In genomic region chr19:44306283-44306682, GRCh38 we compare ENCODE assay signal across 1 cellular context.
TF ChIP-seq lines count a peak whose summit lies in the region.

No MANE protein-coding gene starts in this region.

TF ChIP-seq in K562, 482 proteins besides CTCF, POLR2A, EP300 and RAD21:
- TF ChIP-seq STAT6 (CRISPR knock-in tag; IDR thresholded peaks at IDR 0.05) (no peak), CEBPG (CRISPR knock-in tag; IDR thresholded peaks at IDR 0.05) (no peak), CEBPG (tag; conservative IDR thresholded peaks at IDR 0.05 in 1 of 2, IDR thresholded peaks at IDR 0.05 in 1 of 2) (no peak), SMAD3 (CRISPR knock-in tag; conservative IDR thresholded peaks at IDR 0.05) (no peak), BACH1 (tag; IDR thresholded peaks at IDR 0.05) (no peak), ZKSCAN1 (IDR thresholded peaks at IDR 0.05; ENCODE audit: low read depth, low read length) (no peak), ZNF699 (CRISPR knock-in tag; IDR thresholded peaks at IDR 0.05; ENCODE audit: insufficient replicate concordance) (no peak), TOE1 (IDR thresholded peaks at IDR 0.05; ENCODE audit: borderline replicate concordance) (no peak), TOE1 (CRISPR knock-in tag; IDR thresholded peaks at IDR 0.05; ENCODE audit: borderline replicate concordance, low read depth) (no peak), ADNP (tag; IDR thresholded peaks at IDR 0.05) (no peak), ZNF174 (CRISPR knock-in tag; IDR thresholded peaks at IDR 0.05) (no peak), TEAD2 (tag; IDR thresholded peaks at IDR 0.05) (no peak), NFE2 (IDR thresholded peaks at IDR 0.05; ENCODE audit: low read depth) (no peak), SRF (CRISPR knock-in tag; IDR thresholded peaks at IDR 0.05) (no peak), SMC3 (conservative IDR thresholded peaks at IDR 0.05; ENCODE audit: insufficient read depth, low read depth, low read length) (no peak), UBTF (IDR thresholded peaks at IDR 0.05; ENCODE audit: borderline replicate concordance in 1 of 2, low read depth in 2 of 2, low read length in 2 of 2) (no peak), MXI1 (IDR thresholded peaks at IDR 0.05; ENCODE audit: low read depth, low read length) (no peak)
- TF ChIP-seq, protein P1, sequence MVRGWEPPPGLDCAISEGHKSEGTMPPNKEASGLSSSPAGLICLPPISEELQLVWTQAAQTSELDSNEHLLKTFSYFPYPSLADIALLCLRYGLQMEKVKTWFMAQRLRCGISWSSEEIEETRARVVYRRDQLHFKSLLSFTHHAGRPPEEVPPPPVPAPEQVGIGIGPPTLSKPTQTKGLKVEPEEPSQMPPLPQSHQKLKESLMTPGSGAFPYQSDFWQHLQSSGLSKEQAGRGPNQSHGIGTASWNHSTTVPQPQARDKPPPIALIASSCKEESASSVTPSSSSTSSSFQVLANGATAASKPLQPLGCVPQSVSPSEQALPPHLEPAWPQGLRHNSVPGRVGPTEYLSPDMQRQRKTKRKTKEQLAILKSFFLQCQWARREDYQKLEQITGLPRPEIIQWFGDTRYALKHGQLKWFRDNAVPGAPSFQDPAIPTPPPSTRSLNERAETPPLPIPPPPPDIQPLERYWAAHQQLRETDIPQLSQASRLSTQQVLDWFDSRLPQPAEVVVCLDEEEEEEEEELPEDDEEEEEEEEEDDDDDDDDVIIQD (CRISPR knock-in tag; IDR thresholded peaks at IDR 0.05), result no peak
